Comparison of ENCODE assay signal across 26 cellular contexts in the genomic region with DNA sequence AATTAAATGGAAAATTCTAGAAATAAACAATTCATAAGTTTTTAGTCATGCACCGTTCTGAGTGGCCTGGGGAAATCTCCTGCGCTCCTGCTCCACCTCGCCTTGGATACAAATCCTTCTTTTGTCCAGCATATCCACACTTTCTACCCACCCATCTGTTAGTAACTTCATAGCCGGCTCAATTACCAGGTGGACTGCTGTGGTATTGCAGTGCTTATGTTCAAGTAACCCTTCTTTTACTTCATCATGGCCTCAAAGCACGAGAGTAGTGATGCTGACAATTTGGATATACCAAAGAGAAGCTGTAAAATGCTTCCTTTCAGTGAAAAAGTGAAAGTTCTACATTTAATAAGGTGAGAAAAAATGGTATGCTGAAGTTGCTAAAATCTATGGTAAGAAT.
A peak's percentile ranks its signal among the peaks of the same experiment; 100 is the strongest.
DNase-seq lines count a peak whose midpoint lies in the region; ATAC-seq and TF ChIP-seq lines count a peak whose summit lies in the region.
"Had no signal": no experiment of that assay in that cellular context is flagged by ENCODE, and none has a peak within 500 bp of the region (broad histone marks: within the 10 kb centered on the region; RNA-seq: fewer than 3 reads in every experiment).

No MANE protein-coding gene starts in this region.

- no peaks in the 10 kb centered on the region for H3K4me1 ChIP-seq in aorta (ENCODE audit: control insufficient read depth in 1 of 2, insufficient read depth in 2 of 2, low read length in 2 of 2)
- H3K4me1 ChIP-seq: lower lobe of right lung, neural progenitor cell, sigmoid colon, thyroid gland had no signal

- peak; percentile 26 for TF ChIP-seq CTCF in glutamatergic neuron (IDR thresholded peaks at IDR 0.05; ENCODE audit: partially characterized antibody, unreplicated experiment)

- peaks cover 3% of the 10 kb centered on the region for H3K9me3 Mint-ChIP-seq in glutamatergic neuron (ENCODE audit: unreplicated experiment)
- H3K9me3 Mint-ChIP-seq: activated naive CD8-positive, alpha-beta T cell treated with anti-CD3 and anti-CD28 coated beads, Interleukin-2, amount 10 ng/mL, durations not matched to agents 7 days and 5 days had no signal

- intact Hi-C loops in aorta (cut with DNase I) = no loop called here

- no peaks in the 10 kb centered on the region for H3K27me3 Mint-ChIP-seq in glutamatergic neuron (ENCODE audit: unreplicated experiment)

- H3K27me3 ChIP-seq in aorta (ENCODE audit: control insufficient read depth in 1 of 2, insufficient read depth in 2 of 2, low read length in 1 of 2) = no peaks in the 10 kb centered on the region
- H3K27me3 ChIP-seq: neural progenitor cell, sigmoid colon, thyroid gland had no signal

- H3K9me3 ChIP-seq in aorta (ENCODE audit: control insufficient read depth, low read length) = no peaks in the 10 kb centered on the region
- H3K9me3 ChIP-seq: thyroid gland had no signal

- peak; percentile 3 for DNase-seq in DMS 273 (lab: John Stamatoyannopoulos, UW; ENCODE audit: unreplicated experiment)
- DNase-seq in DMS 273 treated with DMSO at 0.1 percent for 48 hours (lab: John Stamatoyannopoulos, UW) = no peak
- peak; percentile 28 for DNase-seq in NCI-H345 (lab: John Stamatoyannopoulos, UW)
- DNase-seq in glutamatergic neuron = no peak
- no peak for DNase-seq in aorta
- no peak for DNase-seq in activated effector memory CD4-positive, alpha-beta T cell treated with anti-CD3 and anti-CD28 coated beads, Interleukin-2, amount 50 U/mL, for 16 hours
- DNase-seq: activated CD4-positive, alpha-beta memory T cell treated with anti-CD3 and anti-CD28 coated beads for 36 hours; activated CD8-positive, alpha-beta memory T cell treated with anti-CD3 and anti-CD28 coated beads, Interleukin-2, amount 50 U/mL, for 48 hours; activated naive CD8-positive, alpha-beta T cell treated with anti-CD3 and anti-CD28 coated beads, Interleukin-2, amount 10 ng/mL, durations not matched to agents 7 days and 5 days; CD4-positive, alpha-beta T cell; HFFc6; kidney glomerular epithelial cell; lower lobe of right lung; MM.1S; NCI-H1417 treated with DMSO at 0.1 percent for 48 hours; NCI-H2171 treated with DMSO at 0.1 percent for 48 hours; NCI-H774; SIG-M5; sigmoid colon; stimulated activated naive CD8-positive, alpha-beta T cell treated with anti-CD3 and anti-CD28 coated beads, Interleukin-15, amount 100 ng/mL, for 72 hours; thyroid gland had no signal

- ATAC-seq in GM19351 (IDR thresholded peaks at IDR 0.05; ENCODE audit: unreplicated experiment) = peak; percentile 75
- ATAC-seq in HG03045 (IDR thresholded peaks at IDR 0.05; ENCODE audit: unreplicated experiment) = no peak
- no peak for ATAC-seq in aorta (ENCODE audit: low FRiP score)
- ATAC-seq: K562; lower lobe of right lung; stimulated activated naive CD8-positive, alpha-beta T cell treated with anti-CD3 and anti-CD28 coated beads, Interleukin-15, amount 100 ng/mL, for 72 hours had no signal

- WGBS in aorta, 2 donors = 69 to 76% methylated on average over 5 of the region's 5 CpGs

- no peaks in the 10 kb centered on the region for H3K36me3 ChIP-seq in aorta (ENCODE audit: control insufficient read depth in 1 of 2, insufficient read depth in 2 of 2, low read length in 1 of 2)
- H3K36me3 ChIP-seq: lower lobe of right lung, neural progenitor cell, sigmoid colon, thyroid gland had no signal

- no peak overlapping the region for H3K27ac ChIP-seq in aorta (ENCODE audit: low read depth in 1 of 2, low read length in 2 of 2)
- H3K27ac ChIP-seq: 22Rv1, lower lobe of right lung, neural progenitor cell, sigmoid colon, thyroid gland had no signal

- H3K27ac Mint-ChIP-seq in glutamatergic neuron (ENCODE audit: unreplicated experiment) = no peak overlapping the region
- H3K27ac Mint-ChIP-seq: activated CD4-positive, alpha-beta memory T cell treated with anti-CD3 and anti-CD28 coated beads for 36 hours; activated naive CD8-positive, alpha-beta T cell treated with anti-CD3 and anti-CD28 coated beads, Interleukin-2, amount 10 ng/mL, durations not matched to agents 7 days and 5 days; CD4-positive, alpha-beta T cell; HFFc6; neural progenitor cell; stimulated activated naive CD8-positive, alpha-beta T cell treated with anti-CD3 and anti-CD28 coated beads, Interleukin-15, amount 100 ng/mL, for 72 hours had no signal

- H3K36me3 Mint-ChIP-seq in glutamatergic neuron (ENCODE audit: unreplicated experiment) = no peaks in the 10 kb centered on the region
- H3K36me3 Mint-ChIP-seq: activated CD4-positive, alpha-beta memory T cell treated with anti-CD3 and anti-CD28 coated beads for 36 hours; activated naive CD8-positive, alpha-beta T cell treated with anti-CD3 and anti-CD28 coated beads, Interleukin-2, amount 10 ng/mL, durations not matched to agents 7 days and 5 days; neural progenitor cell had no signal

- H3K4me1 Mint-ChIP-seq in glutamatergic neuron (ENCODE audit: low read depth, unreplicated experiment) = peaks cover 2% of the 10 kb centered on the region
- H3K4me1 Mint-ChIP-seq: activated naive CD8-positive, alpha-beta T cell treated with anti-CD3 and anti-CD28 coated beads, Interleukin-2, amount 10 ng/mL, durations not matched to agents 7 days and 5 days; stimulated activated naive CD8-positive, alpha-beta T cell treated with anti-CD3 and anti-CD28 coated beads, Interleukin-15, amount 100 ng/mL, for 72 hours had no signal

- H3K4me3 ChIP-seq in aorta (ENCODE audit: low read length in 2 of 2) = no peak overlapping the region
- H3K4me3 ChIP-seq: K562, lower lobe of right lung, neural progenitor cell, sigmoid colon, thyroid gland had no signal

- H3K4me3 Mint-ChIP-seq in glutamatergic neuron (ENCODE audit: unreplicated experiment) = no peak overlapping the region
- H3K4me3 Mint-ChIP-seq: activated CD4-positive, alpha-beta memory T cell treated with anti-CD3 and anti-CD28 coated beads for 36 hours; activated naive CD8-positive, alpha-beta T cell treated with anti-CD3 and anti-CD28 coated beads, Interleukin-2, amount 10 ng/mL, durations not matched to agents 7 days and 5 days; CD4-positive, alpha-beta T cell; HFFc6; neural progenitor cell; stimulated activated naive CD8-positive, alpha-beta T cell treated with anti-CD3 and anti-CD28 coated beads, Interleukin-15, amount 100 ng/mL, for 72 hours had no signal

Comparison
In these comparisons a context has a peak if more than half of its experiments do, and no peak if none do; other contexts are left out.
1. DNase-seq: peak in DMS 273 (single experiment) and NCI-H345 (single experiment); none in DMS 273 treated with DMSO at 0.1 percent for 48 hours (single experiment), glutamatergic neuron (single experiment), aorta (0 of 2) and activated effector memory CD4-positive, alpha-beta T cell treated with anti-CD3 and anti-CD28 coated beads, Interleukin-2, amount 50 U/mL, for 16 hours (single experiment).